ENCODE assay signal across 1 cellular context in the genomic region with DNA sequence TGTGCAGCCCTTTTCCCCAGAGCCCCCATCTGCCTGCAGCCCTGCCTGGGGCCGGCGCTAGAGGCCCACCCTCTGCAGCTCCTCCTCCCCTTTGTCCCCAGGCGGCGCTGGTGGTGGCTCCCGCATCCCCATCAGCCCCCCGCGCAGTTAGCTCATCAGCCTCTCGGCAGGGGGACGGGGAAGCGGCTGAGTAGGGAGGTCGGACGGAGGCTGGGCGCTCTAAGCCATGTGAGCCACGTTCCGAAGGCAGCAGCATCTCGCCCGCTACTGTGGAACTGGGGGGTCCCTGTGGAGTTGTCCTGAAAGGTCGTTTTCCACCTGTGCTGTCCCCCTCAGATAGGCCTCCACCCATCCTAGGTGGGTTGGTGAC.
TF ChIP-seq lines count a peak whose summit lies in the region.

No MANE protein-coding gene starts in this region.

TF ChIP-seq in SK-N-SH, 30 proteins besides CTCF, POLR2A, EP300 and RAD21 (continued from another document):
- TF ChIP-seq, protein P1, sequence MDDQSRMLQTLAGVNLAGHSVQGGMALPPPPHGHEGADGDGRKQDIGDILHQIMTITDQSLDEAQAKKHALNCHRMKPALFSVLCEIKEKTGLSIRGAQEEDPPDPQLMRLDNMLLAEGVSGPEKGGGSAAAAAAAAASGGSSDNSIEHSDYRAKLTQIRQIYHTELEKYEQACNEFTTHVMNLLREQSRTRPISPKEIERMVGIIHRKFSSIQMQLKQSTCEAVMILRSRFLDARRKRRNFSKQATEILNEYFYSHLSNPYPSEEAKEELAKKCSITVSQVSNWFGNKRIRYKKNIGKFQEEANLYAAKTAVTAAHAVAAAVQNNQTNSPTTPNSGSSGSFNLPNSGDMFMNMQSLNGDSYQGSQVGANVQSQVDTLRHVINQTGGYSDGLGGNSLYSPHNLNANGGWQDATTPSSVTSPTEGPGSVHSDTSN (IDR thresholded peaks at IDR 0.05), result no peak
- TF ChIP-seq, protein P2, sequence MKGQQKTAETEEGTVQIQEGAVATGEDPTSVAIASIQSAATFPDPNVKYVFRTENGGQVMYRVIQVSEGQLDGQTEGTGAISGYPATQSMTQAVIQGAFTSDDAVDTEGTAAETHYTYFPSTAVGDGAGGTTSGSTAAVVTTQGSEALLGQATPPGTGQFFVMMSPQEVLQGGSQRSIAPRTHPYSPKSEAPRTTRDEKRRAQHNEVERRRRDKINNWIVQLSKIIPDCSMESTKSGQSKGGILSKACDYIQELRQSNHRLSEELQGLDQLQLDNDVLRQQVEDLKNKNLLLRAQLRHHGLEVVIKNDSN (IDR thresholded peaks at IDR 0.05; ENCODE audit: borderline replicate concordance, low read depth), result no peak
- TF ChIP-seq, protein P3, sequence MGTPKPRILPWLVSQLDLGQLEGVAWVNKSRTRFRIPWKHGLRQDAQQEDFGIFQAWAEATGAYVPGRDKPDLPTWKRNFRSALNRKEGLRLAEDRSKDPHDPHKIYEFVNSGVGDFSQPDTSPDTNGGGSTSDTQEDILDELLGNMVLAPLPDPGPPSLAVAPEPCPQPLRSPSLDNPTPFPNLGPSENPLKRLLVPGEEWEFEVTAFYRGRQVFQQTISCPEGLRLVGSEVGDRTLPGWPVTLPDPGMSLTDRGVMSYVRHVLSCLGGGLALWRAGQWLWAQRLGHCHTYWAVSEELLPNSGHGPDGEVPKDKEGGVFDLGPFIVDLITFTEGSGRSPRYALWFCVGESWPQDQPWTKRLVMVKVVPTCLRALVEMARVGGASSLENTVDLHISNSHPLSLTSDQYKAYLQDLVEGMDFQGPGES (IDR thresholded peaks at IDR 0.05; ENCODE audit: low read depth, low read length), result no peak
- TF ChIP-seq MXI1 (IDR thresholded peaks at IDR 0.05; ENCODE audit: low read depth, low read length) (no peak), GATA2 (CRISPR knock-in tag; IDR thresholded peaks at IDR 0.05) (no peak), FOXJ3 (CRISPR knock-in tag; IDR thresholded peaks at IDR 0.05) (no peak)
TF ChIP-seq in SK-N-SH: peak in this region for 0.
